9 cellular contexts compared by ENCODE assay signal in genomic region chr22:31676700-31677099, GRCh38. TPM values are rescaled to one million over a fixed set of nuclear protein-coding genes. Genes with fewer than 3 reads are reported as not detected.
A peak's percentile ranks its signal among the peaks of the same experiment; 100 is the strongest.
DNase-seq lines count a peak whose midpoint lies in the region; ATAC-seq, FAIRE-seq and TF ChIP-seq lines count a peak whose summit lies in the region.
"Had no signal": no experiment of that assay in that cellular context is flagged by ENCODE, and none has a peak within 500 bp of the region (broad histone marks: within the 10 kb centered on the region; RNA-seq: fewer than 3 reads in every experiment).

No MANE protein-coding gene starts in this region.

- BruUV-seq in HepG2 (replicated peaks; lab: Mats Ljungman, UMichigan): no TSS peak

- H3K9ac ChIP-seq in liver (ENCODE audit: low read depth in 1 of 2, low read length in 2 of 2) (peak overlapping the region in 1 of 2 donors; percentile 66), HepG2 (ENCODE audit: insufficient read depth, low read depth, low read length) (no peak overlapping the region), SK-N-SH (peak overlapping the region; percentile 27; the same call in 1 of the 2 replicates), adipocyte (ENCODE audit: low read length) (peak overlapping the region; percentile 82)

- ATAC-seq in HepG2: no peak
- ATAC-seq in HG03342 (IDR thresholded peaks at IDR 0.05; ENCODE audit: unreplicated experiment): peak; percentile 95
- ATAC-seq in upper lobe of right lung: peak; percentile 100

- H3K9me3 ChIP-seq in liver (ENCODE audit: control insufficient read depth in 4 of 4, low read length in 3 of 4): no peaks in the 10 kb centered on the region
- no peaks in the 10 kb centered on the region for H3K9me3 ChIP-seq in HepG2 (ENCODE audit: low read length)
- H3K9me3 ChIP-seq in SK-N-SH: no peaks in the 10 kb centered on the region
- H3K9me3 ChIP-seq in adipocyte (ENCODE audit: control insufficient read depth, low read length): no peaks in the 10 kb centered on the region
- H3K9me3 ChIP-seq in left ventricle myocardium inferior (replicated peaks): no peaks in the 10 kb centered on the region
- H3K9me3 ChIP-seq in upper lobe of right lung: no peaks in the 10 kb centered on the region

- CTCF ChIA-PET in HepG2 (lab: Yijun Ruan, JAX; ENCODE audit: low intra/inter-chr PET ratio, low total read pairs) (no interaction called here), SK-N-SH (lab: Yijun Ruan, JAX) (interaction anchor here (0.7 to 3.2 kb wide), 5 partner anchors 11 to 301 kb away, joined by 4 to 21 read pairs (median 4); partner anchors contain the start of gene PRR14L)

- FAIRE-seq in HepG2 (lab: Jason Lieb, UNC): no peak

- TF ChIP-seq RAD21 in liver (IDR thresholded peaks at IDR 0.05): peak; percentile 6 to 18
- no peak for TF ChIP-seq RAD21 in HepG2 (CRISPR knock-in tag; IDR thresholded peaks at IDR 0.05)
- TF ChIP-seq RAD21 in SK-N-SH (IDR thresholded peaks at IDR 0.05; ENCODE audit: low read length): no peak

- H3K4me1 ChIP-seq in liver (ENCODE audit: control insufficient read depth in 4 of 4, insufficient read depth in 4 of 4, low read length in 3 of 4) (peaks cover 0 to 9% (median 0%) of the 10 kb centered on the region in 4 donors), HepG2 (ENCODE audit: insufficient read depth, low read length) (no peaks in the 10 kb centered on the region; the same call in 1 of the 2 replicates), SK-N-SH (ENCODE audit: control insufficient read depth in 1 of 2, insufficient read depth in 2 of 2, low read depth in 1 of 2, low read length in 1 of 2) (peaks cover 2 to 13% of the 10 kb centered on the region in 2 experiments; a peak in 3 of 4 replicates), adipocyte (ENCODE audit: control insufficient read depth, insufficient read depth, low read length) (peaks cover 24% of the 10 kb centered on the region), left ventricle myocardium inferior (peaks cover 28% of the 10 kb centered on the region), upper lobe of right lung (peaks cover 6% of the 10 kb centered on the region)

- H3K4me2 ChIP-seq in HepG2 (ENCODE audit: low read depth, low read length) (no peak overlapping the region), SK-N-SH (peak overlapping the region; percentile 67)

- H3K27me3 ChIP-seq in liver (ENCODE audit: control insufficient read depth in 4 of 4, insufficient read depth in 4 of 4, low read length in 3 of 4): no peaks in the 10 kb centered on the region
- no peaks in the 10 kb centered on the region for H3K27me3 ChIP-seq in HepG2 (ENCODE audit: control insufficient read depth in 1 of 2, insufficient read depth in 2 of 2, low read length in 2 of 2)
- H3K27me3 ChIP-seq in SK-N-SH (ENCODE audit: insufficient read depth): no peaks in the 10 kb centered on the region
- H3K27me3 ChIP-seq in adipocyte (replicated peaks; ENCODE audit: control insufficient read depth, insufficient read depth, low read length): no peaks in the 10 kb centered on the region
- no peaks in the 10 kb centered on the region for H3K27me3 ChIP-seq in left ventricle myocardium inferior (ENCODE audit: low read depth)
- H3K27me3 ChIP-seq in upper lobe of right lung: no peaks in the 10 kb centered on the region

- POLR2A ChIA-PET in HepG2 (lab: Yijun Ruan, JAX) (no interaction called here), SK-N-SH (lab: Yijun Ruan, JAX) (interaction anchor here (0.9 to 1.8 kb wide), 4 partner anchors 11 to 77 kb away, joined by 3 to 11 read pairs (median 8); partner anchors contain the start of genes DEPDC5 and PISD)

- intact Hi-C loops in HepG2 (cut with micrococcal nuclease; ENCODE audit: unreplicated experiment) (no loop called here), left ventricle myocardium inferior (cut with micrococcal nuclease) (no loop called here), upper lobe of right lung (cut with DNase I) (no loop called here)

- H3K9me2 ChIP-seq in SK-N-SH: no peaks in the 10 kb centered on the region

- WGBS in liver: 5% methylated on average over 25 of the region's 25 CpGs
- 91% methylated on average over 24 of the region's 25 CpGs for WGBS in HepG2 (ENCODE audit: low lambda C conversion rate)
- WGBS in SK-N-SH (ENCODE audit: low lambda C conversion rate): 3% methylated on average over 18 of the region's 25 CpGs

- H2AFZ ChIP-seq in HepG2 (ENCODE audit: low read length) (no peak overlapping the region), SK-N-SH (ENCODE audit: low read depth) (peak overlapping the region; percentile 67)

- H3K4me3 ChIP-seq in liver (ENCODE audit: low read depth in 1 of 3, low read length in 3 of 3) (peak overlapping the region in 2 of 3 donors; percentile 55 to 58), HepG2 (replicated peaks in 1 of 3; ENCODE audit: insufficient read depth in 1 of 3, low read depth in 2 of 3, low read length in 3 of 3) (no peak overlapping the region), SK-N-SH (ENCODE audit: low read depth in 2 of 2, low read length in 1 of 2) (peak overlapping the region; percentile 47 to 49), adipocyte (ENCODE audit: low read length) (peak overlapping the region; percentile 85), left ventricle myocardium inferior (peak overlapping the region; percentile 71), upper lobe of right lung (peak overlapping the region; percentile 66)

- TF ChIP-seq EP300 in HepG2 (IDR thresholded peaks at IDR 0.05; ENCODE audit: low read depth in 2 of 2, low read length in 2 of 2) (no peak), HepG2 (CRISPR knock-in tag; IDR thresholded peaks at IDR 0.05; ENCODE audit: borderline replicate concordance) (no peak), SK-N-SH (IDR thresholded peaks at IDR 0.05; ENCODE audit: borderline replicate concordance in 1 of 2, low read depth in 1 of 2, low read length in 1 of 2) (no peak)

- in situ Hi-C loops in HepG2 (cut with HindIII; ENCODE audit: extremely low pct_ligation_motif_present, low pct_unique_long_range_greater_than_20kb): no loop called here

- no peaks in the 10 kb centered on the region for H4K20me1 ChIP-seq in HepG2 (ENCODE audit: insufficient read depth, low read length)
- no peaks in the 10 kb centered on the region for H4K20me1 ChIP-seq in SK-N-SH (ENCODE audit: insufficient read depth)

- DNase-seq in HepG2 (ENCODE audit: low spot score) (no peak), SK-N-SH (peak; percentile 94), adipocyte (ENCODE audit: low read depth) (peak; percentile 22), left ventricle myocardium inferior (peak; percentile 95), pulmonary artery endothelial cell (ENCODE audit: low read depth, low spot score) (peak; percentile 73), upper lobe of right lung (peak; percentile 98)
- DNase-seq: DND-41 had no signal

- no peak overlapping the region for H3K27ac ChIP-seq in liver (ENCODE audit: low read depth in 1 of 2, low read length in 2 of 2)
- no peak overlapping the region for H3K27ac ChIP-seq in HepG2 (ENCODE audit: extremely low read length, insufficient read depth, low read length)
- peak overlapping the region in 1 of 2 experiments; percentile 29; a peak in 1 of 4 replicates for H3K27ac ChIP-seq in SK-N-SH (ENCODE audit: low read depth in 2 of 2, low read length in 1 of 2)
- peak overlapping the region; percentile 71 for H3K27ac ChIP-seq in left ventricle myocardium inferior (replicated peaks)
- H3K27ac ChIP-seq in upper lobe of right lung: peak overlapping the region; percentile 73

- peaks cover 23% of the 10 kb centered on the region for H3F3A ChIP-seq in SK-N-SH (replicated peaks; ENCODE audit: insufficient read depth)

- TF ChIP-seq POLR2A in HepG2 (IDR thresholded peaks at IDR 0.05; ENCODE audit: insufficient read depth in 1 of 2, low read depth in 2 of 2, low read length in 2 of 2): no peak

- no peaks in the 10 kb centered on the region for H3K79me2 ChIP-seq in HepG2 (ENCODE audit: insufficient read depth, low read length)
- H3K79me2 ChIP-seq in SK-N-SH (ENCODE audit: insufficient read depth): no peaks in the 10 kb centered on the region

- TF ChIP-seq CTCF in liver (IDR thresholded peaks at IDR 0.05; ENCODE audit: low read depth, low read length, missing input control): no peak
- TF ChIP-seq CTCF in HepG2 (CRISPR knock-in tag; IDR thresholded peaks at IDR 0.05): no peak
- TF ChIP-seq CTCF in SK-N-SH (IDR thresholded peaks at IDR 0.05): no peak
- TF ChIP-seq CTCF in left ventricle myocardium inferior (IDR thresholded peaks at IDR 0.05; ENCODE audit: borderline replicate concordance): no peak
- TF ChIP-seq CTCF in upper lobe of right lung (IDR thresholded peaks at IDR 0.05): no peak

- no peaks in the 10 kb centered on the region for H3K36me3 ChIP-seq in liver (ENCODE audit: control insufficient read depth in 4 of 4, insufficient read depth in 3 of 4, low read depth in 1 of 4, low read length in 3 of 4)
- no peaks in the 10 kb centered on the region for H3K36me3 ChIP-seq in HepG2 (replicated peaks in 1 of 2; ENCODE audit: control insufficient read depth in 1 of 2, insufficient read depth in 2 of 2, low read length in 2 of 2)
- H3K36me3 ChIP-seq in SK-N-SH (replicated peaks in 1 of 2; ENCODE audit: control insufficient read depth in 1 of 2, insufficient read depth in 2 of 2, low read length in 1 of 2): no peaks in the 10 kb centered on the region
- no peaks in the 10 kb centered on the region for H3K36me3 ChIP-seq in adipocyte (ENCODE audit: control insufficient read depth, insufficient read depth, low read length, severe bottlenecking)
- H3K36me3 ChIP-seq in left ventricle myocardium inferior: no peaks in the 10 kb centered on the region
- no peaks in the 10 kb centered on the region for H3K36me3 ChIP-seq in upper lobe of right lung

RNA-seq across cellular contexts. Expression of gene PISD, which starts 14.7 kb away (rescaled TPM):
- total RNA-seq in liver: 10 to 100 TPM; 24.3 to 28.3 TPM
- 10 to 100 TPM; 14.7 to 16.5 TPM for polyA plus RNA-seq in liver
- total RNA-seq in HepG2 (2016; rRNA removed; fragmentation: Illumina TruSeq; extraction: Trizol): 30.0 and 47.7 TPM in 2 replicates
- total RNA-seq in HepG2 (2016; cell fraction: cytosol; rRNA removed; fragmentation: Illumina TruSeq; extraction: Trizol; ENCODE audit: low read depth): 8.9 and 9.7 TPM in 2 replicates
- total RNA-seq in HepG2 (2016; cell fraction: insoluble cytoplasmic fraction; rRNA removed; fragmentation: Illumina TruSeq; extraction: Trizol): 26.3 and 48.8 TPM in 2 replicates
- 21.3 and 21.7 TPM in 2 replicates for total RNA-seq in HepG2 (2016; cell fraction: membrane; rRNA removed; fragmentation: Illumina TruSeq; extraction: Trizol)
- total RNA-seq in HepG2 (2016; cell fraction: nucleus; rRNA removed; fragmentation: Illumina TruSeq; extraction: Trizol): 39.3 and 43.4 TPM in 2 replicates
- 30.1 and 38.6 TPM in 2 replicates for polyA plus RNA-seq in HepG2 (2011; rRNA removed)
- polyA plus RNA-seq in HepG2 (2011; cell fraction: cytosol; rRNA removed): 27.5 and 28.8 TPM in 2 replicates
- polyA plus RNA-seq in HepG2 (2011; cell fraction: nucleus; rRNA removed): 96.1 and 99.7 TPM in 2 replicates
- polyA plus RNA-seq in HepG2 (2012): 21.9 and 29.8 TPM in 2 replicates
- 7.1 and 8.1 TPM in 2 replicates for polyA plus RNA-seq in HepG2 (2016; cell fraction: cytosol; fragmentation: Illumina TruSeq; extraction: Trizol; ENCODE audit: low read depth)
- 25.8 and 29.7 TPM in 2 replicates for polyA plus RNA-seq in HepG2 (2016; cell fraction: insoluble cytoplasmic fraction; fragmentation: Illumina TruSeq; extraction: Trizol; ENCODE audit: low read depth)
- 14.7 and 16.1 TPM in 2 replicates for polyA plus RNA-seq in HepG2 (2016; cell fraction: membrane; fragmentation: Illumina TruSeq; extraction: Trizol; ENCODE audit: low read depth)
- polyA plus RNA-seq in HepG2 (2016; cell fraction: nucleus; fragmentation: Illumina TruSeq; extraction: Trizol; ENCODE audit: insufficient read depth, low read depth): 78.0 and 82.4 TPM in 2 replicates
- polyA minus RNA-seq in HepG2 (2011; rRNA and poly(A)+ RNA removed; ENCODE audit: low replicate concordance): 24.4 and 42.4 TPM in 2 replicates
- polyA minus RNA-seq in HepG2 (2011; cell fraction: cytosol; rRNA and poly(A)+ RNA removed): 13.1 and 16.7 TPM in 2 replicates
- 18.4 and 22.0 TPM in 2 replicates for polyA minus RNA-seq in HepG2 (2011; cell fraction: nucleus; rRNA and poly(A)+ RNA removed)
- 34.9 and 41.4 TPM in 2 replicates for polyA plus RNA-seq in SK-N-SH (2012; rRNA removed)
- 16.3 and 23.2 TPM in 2 replicates for polyA plus RNA-seq in SK-N-SH (2012; cell fraction: cytosol; rRNA removed)
- 105 and 113 TPM in 2 replicates for polyA plus RNA-seq in SK-N-SH (2012; cell fraction: nucleus; rRNA removed)
- 18.1 TPM for total RNA-seq in left ventricle myocardium inferior
- total RNA-seq in pulmonary artery endothelial cell: 39.4 and 48.0 TPM in 2 replicates
- total RNA-seq in upper lobe of right lung: 51.2 TPM

Comparison
In these comparisons a context has a peak if more than half of its experiments do, and no peak if none do; other contexts are left out.
1. H3K4me3 ChIP-seq: peak in liver (2 of 3), SK-N-SH (2 of 2), adipocyte (single experiment), left ventricle myocardium inferior (single experiment) and upper lobe of right lung (single experiment); none in HepG2 (0 of 3).
2. H3K27ac ChIP-seq: peak in left ventricle myocardium inferior (single experiment) and upper lobe of right lung (single experiment); none in liver (0 of 2) and HepG2 (single experiment).